In genomic region chr17:16971458-16972338, GRCh38 we compare ENCODE assay signal across 15 cellular contexts. TPM values are rescaled to one million over a fixed set of nuclear protein-coding genes. Genes with fewer than 3 reads are reported as not detected.
DNase-seq lines count a peak whose midpoint lies in the region; ATAC-seq, FAIRE-seq and TF ChIP-seq lines count a peak whose summit lies in the region.
"Had no signal": no experiment of that assay in that cellular context is flagged by ENCODE, and none has a peak within 500 bp of the region (broad histone marks: within the 10 kb centered on the region; RNA-seq: fewer than 3 reads in every experiment).

TSS of gene TNFRSF13B (minus strand) at chr17:16972118. CDS start at chr17:16972075, 43 bp downstream.

- H2AFZ ChIP-seq in H9 (ENCODE audit: low read length) (no peak within 1 kb of the TSS), OCI-LY3 (ENCODE audit: low read depth, low read length) (no peak within 1 kb of the TSS)
- H2AFZ ChIP-seq: PC-9 had no signal

- H3K4me1 Mint-ChIP-seq in activated CD8-positive, alpha-beta memory T cell treated with anti-CD3 and anti-CD28 coated beads, Interleukin-2, amount 10 ng/mL, durations not matched to agents 7 days and 5 days = peaks cover 12% of the 10 kb centered on the region
- H3K4me1 Mint-ChIP-seq in H9 = peaks cover 6 to 16% of the 10 kb centered on the region in 2 experiments
- H3K4me1 Mint-ChIP-seq in stimulated activated memory B cell treated with anti-CD40 and anti-IgM and Interleukin-4, amounts not matched to agents 10 μg/mL and 1 μg/mL and 100 μg/mL, for 72 hours = peaks cover 87% of the 10 kb centered on the region

- H3K4ac ChIP-seq in H9 (ENCODE audit: low read depth, low read length) = no peak within 1 kb of the TSS

- no peak for TF ChIP-seq CTCF in H9 (conservative IDR thresholded peaks at IDR 0.05)
- TF ChIP-seq CTCF in OCI-LY3 (IDR thresholded peaks at IDR 0.05; ENCODE audit: low read depth, low read length) = no peak
- no peak for TF ChIP-seq CTCF in omental fat pad (IDR thresholded peaks at IDR 0.05)
- no peak for TF ChIP-seq CTCF in kidney (IDR thresholded peaks at IDR 0.05; ENCODE audit: borderline replicate concordance, extremely low read depth, insufficient read depth)

- H3T11ph ChIP-seq in H9 (ENCODE audit: low read length) = no peak within 1 kb of the TSS

- no peak within 1 kb of the TSS for H2BK120ac ChIP-seq in H9 (ENCODE audit: low read depth, low read length, poor library complexity, severe bottlenecking)

- no peaks in the 10 kb centered on the region for H3K27me3 ChIP-seq in H9 (ENCODE audit: insufficient read depth, low read length)
- H3K27me3 ChIP-seq in OCI-LY3 (ENCODE audit: low read depth, low read length) = no peaks in the 10 kb centered on the region
- H3K27me3 ChIP-seq: uterus had no signal

- DNase-seq in activated CD8-positive, alpha-beta memory T cell treated with anti-CD3 and anti-CD28 coated beads, Interleukin-2, amount 10 ng/mL, durations not matched to agents 7 days and 5 days = no peak
- DNase-seq in activated CD8-positive, alpha-beta memory T cell treated with anti-CD3 and anti-CD28 coated beads for 24 hours = no peak
- peak; percentile 27 for DNase-seq in H9
- no peak for DNase-seq in omental fat pad (ENCODE audit: low spot score)
- DNase-seq in NCI-H1436 treated with DMSO at 0.1 percent for 48 hours (lab: John Stamatoyannopoulos, UW) = no peak
- DNase-seq in kidney = no peak
- DNase-seq: 8988T; activated T-cell treated with anti-CD3 and anti-CD28 coated beads, Interleukin-2, amount 50 U/mL, for 48 hours; DMS53; NCI-H146; PC-9; uterus had no signal

- H3K18ac ChIP-seq in H9 (ENCODE audit: insufficient read length, low read depth, low read length) = no peak within 1 kb of the TSS

- FAIRE-seq in kidney (lab: Jason Lieb, UNC) = no peak
- FAIRE-seq: endothelial cell of umbilical vein had no signal

- H3K36me3 ChIP-seq in OCI-LY3 (replicated peaks; ENCODE audit: low read depth, low read length) (peaks cover 29% of the 10 kb centered on the region), kidney (ENCODE audit: control insufficient read depth in 1 of 2, insufficient read depth in 2 of 2, low read length in 2 of 2) (no peaks in the 10 kb centered on the region)
- H3K36me3 ChIP-seq: uterus had no signal

- H3K27ac Mint-ChIP-seq in activated CD8-positive, alpha-beta memory T cell treated with anti-CD3 and anti-CD28 coated beads, Interleukin-2, amount 10 ng/mL, durations not matched to agents 7 days and 5 days = peak within 1 kb of the TSS; percentile 2
- H3K27ac Mint-ChIP-seq in H9 = no peak within 1 kb of the TSS
- H3K27ac Mint-ChIP-seq in stimulated activated memory B cell treated with anti-CD40 and anti-IgM and Interleukin-4, amounts not matched to agents 10 μg/mL and 1 μg/mL and 100 μg/mL, for 72 hours = peak within 1 kb of the TSS; percentile 98

- H4K20me1 ChIP-seq in H9 (ENCODE audit: control insufficient read depth, insufficient read depth, insufficient read length) (no peaks in the 10 kb centered on the region), OCI-LY3 (ENCODE audit: insufficient read depth, low read length) (peaks cover 9% of the 10 kb centered on the region)

- H3K4me2 ChIP-seq in H9 (ENCODE audit: insufficient read depth, insufficient read length, low read length) (no peak within 1 kb of the TSS), OCI-LY3 (ENCODE audit: low read length) (peak within 1 kb of the TSS; percentile 99)
- H3K4me2 ChIP-seq: PC-9 had no signal

- no peak within 1 kb of the TSS for H3K56ac ChIP-seq in H9 (ENCODE audit: insufficient read length, low read depth, low read length)

- no peak within 1 kb of the TSS for H4K91ac ChIP-seq in H9 (ENCODE audit: insufficient read length, low read depth, low read length)

- no peak within 1 kb of the TSS for H3K27ac ChIP-seq in H9 (ENCODE audit: insufficient read length, low read depth, low read length)
- H3K27ac ChIP-seq in OCI-LY3 (ENCODE audit: low read length) = peak within 1 kb of the TSS; percentile 99
- H3K27ac ChIP-seq in kidney (ENCODE audit: low read depth in 2 of 2, low read length in 2 of 2) = no peak within 1 kb of the TSS
- H3K27ac ChIP-seq: PC-9, uterus had no signal

- intact Hi-C loops in kidney (cut with DNase I) = no loop called here

- no peak for ATAC-seq in activated CD8-positive, alpha-beta memory T cell treated with anti-CD3 and anti-CD28 coated beads, Interleukin-2, amount 10 ng/mL, durations not matched to agents 7 days and 5 days
- peak; percentile 78 for ATAC-seq in stimulated activated memory B cell treated with anti-CD40 and anti-IgM and Interleukin-4, amounts not matched to agents 10 μg/mL and 1 μg/mL and 100 μg/mL, for 72 hours
- no peak for ATAC-seq in omental fat pad (ENCODE audit: low FRiP score)

- H2BK15ac ChIP-seq in H9 (ENCODE audit: low read depth, low read length) = no peak within 1 kb of the TSS

- no CpG with 5 or more reads among the region's 17 CpGs for WGBS in H9 (ENCODE audit: extremely low coverage, insufficient read length, low lambda C conversion rate)

- H2AK5ac ChIP-seq in H9 (ENCODE audit: insufficient read length, low read length) = no peak within 1 kb of the TSS

- H3K9me3 ChIP-seq in H9 (ENCODE audit: control insufficient read depth, low read depth, low read length) (no peaks in the 10 kb centered on the region), OCI-LY3 (ENCODE audit: insufficient read depth, low read length) (no peaks in the 10 kb centered on the region), kidney (ENCODE audit: control insufficient read depth in 1 of 2, low read length in 2 of 2) (no peaks in the 10 kb centered on the region)
- H3K9me3 ChIP-seq: uterus had no signal

- H3K4me3 ChIP-seq in OCI-LY3 (ENCODE audit: low read length) (peak within 1 kb of the TSS; percentile 89), kidney (ENCODE audit: low read length in 2 of 2) (no peak within 1 kb of the TSS)
- H3K4me3 ChIP-seq: PC-9, uterus had no signal

- H3K9me3 Mint-ChIP-seq in activated CD8-positive, alpha-beta memory T cell treated with anti-CD3 and anti-CD28 coated beads, Interleukin-2, amount 10 ng/mL, durations not matched to agents 7 days and 5 days (ENCODE audit: low read depth) = no peaks in the 10 kb centered on the region
- H3K9me3 Mint-ChIP-seq in H9 = no peaks in the 10 kb centered on the region; a peak in 1 of 5 replicates
- no peaks in the 10 kb centered on the region for H3K9me3 Mint-ChIP-seq in stimulated activated memory B cell treated with anti-CD40 and anti-IgM and Interleukin-4, amounts not matched to agents 10 μg/mL and 1 μg/mL and 100 μg/mL, for 72 hours

- H4K5ac ChIP-seq in H9 (ENCODE audit: insufficient read length, low read depth, low read length) = no peak within 1 kb of the TSS

- no peak within 1 kb of the TSS for H3K14ac ChIP-seq in H9 (ENCODE audit: insufficient read depth, low read length)

- H3K23ac ChIP-seq in H9 (ENCODE audit: insufficient read length, low read depth, low read length) = no peak within 1 kb of the TSS

- H3K79me2 ChIP-seq in H9 (ENCODE audit: insufficient read depth, low read length) (no peaks in the 10 kb centered on the region), OCI-LY3 (ENCODE audit: low read length) (peaks cover 59% of the 10 kb centered on the region)

- H4K8ac ChIP-seq in H9 (replicated peaks; ENCODE audit: insufficient read length, low read depth, low read length) = no peak within 1 kb of the TSS

- no peaks in the 10 kb centered on the region for H3K79me1 ChIP-seq in H9 (ENCODE audit: insufficient read depth, low read depth, low read length, poor library complexity, severe bottlenecking)

- no peak within 1 kb of the TSS for H2BK20ac ChIP-seq in H9 (ENCODE audit: low read depth, low read length, poor library complexity, severe bottlenecking)

- no peak within 1 kb of the TSS for H3K4me3 Mint-ChIP-seq in activated CD8-positive, alpha-beta memory T cell treated with anti-CD3 and anti-CD28 coated beads, Interleukin-2, amount 10 ng/mL, durations not matched to agents 7 days and 5 days
- no peak within 1 kb of the TSS for H3K4me3 Mint-ChIP-seq in H9
- H3K4me3 Mint-ChIP-seq in stimulated activated memory B cell treated with anti-CD40 and anti-IgM and Interleukin-4, amounts not matched to agents 10 μg/mL and 1 μg/mL and 100 μg/mL, for 72 hours = peak within 1 kb of the TSS; percentile 92

- no peak within 1 kb of the TSS for H2BK5ac ChIP-seq in H9 (ENCODE audit: insufficient read length, low read length)

- H3K27me3 Mint-ChIP-seq in activated CD8-positive, alpha-beta memory T cell treated with anti-CD3 and anti-CD28 coated beads, Interleukin-2, amount 10 ng/mL, durations not matched to agents 7 days and 5 days = peaks cover 17% of the 10 kb centered on the region
- H3K27me3 Mint-ChIP-seq in H9 (ENCODE audit: low read depth) = no peaks in the 10 kb centered on the region; the same call in none of the 2 replicates
- H3K27me3 Mint-ChIP-seq in stimulated activated memory B cell treated with anti-CD40 and anti-IgM and Interleukin-4, amounts not matched to agents 10 μg/mL and 1 μg/mL and 100 μg/mL, for 72 hours = no peaks in the 10 kb centered on the region

- no peak within 1 kb of the TSS for H2BK12ac ChIP-seq in H9 (ENCODE audit: insufficient read length, low read depth, low read length)

- no peak within 1 kb of the TSS for H3K9ac ChIP-seq in H9 (ENCODE audit: extremely low read depth, insufficient read length, low read length)
- H3K9ac ChIP-seq in OCI-LY3 (ENCODE audit: low read length) = peak within 1 kb of the TSS; percentile 99
- no peak within 1 kb of the TSS for H3K9ac ChIP-seq in kidney (ENCODE audit: low read length in 2 of 2)

- H3K4me1 ChIP-seq in H9 (ENCODE audit: insufficient read depth, low read length) (no peaks in the 10 kb centered on the region), OCI-LY3 (ENCODE audit: low read length) (peaks cover 58% of the 10 kb centered on the region), kidney (ENCODE audit: control insufficient read depth in 1 of 2, insufficient read depth in 1 of 2, low read depth in 1 of 2, low read length in 2 of 2) (no peaks in the 10 kb centered on the region)
- H3K4me1 ChIP-seq: uterus had no signal

- CTCF ChIA-PET in activated CD8-positive, alpha-beta memory T cell treated with anti-CD3 and anti-CD28 coated beads, Interleukin-2, amount 10 ng/mL, durations not matched to agents 7 days and 5 days (lab: Charles Lee) = no interaction called here

- no peaks in the 10 kb centered on the region for H3K36me3 Mint-ChIP-seq in activated CD8-positive, alpha-beta memory T cell treated with anti-CD3 and anti-CD28 coated beads, Interleukin-2, amount 10 ng/mL, durations not matched to agents 7 days and 5 days
- H3K36me3 Mint-ChIP-seq in H9 (ENCODE audit: insufficient read depth in 1 of 3, low read depth in 3 of 3) = no peaks in the 10 kb centered on the region
- peaks cover 16% of the 10 kb centered on the region for H3K36me3 Mint-ChIP-seq in stimulated activated memory B cell treated with anti-CD40 and anti-IgM and Interleukin-4, amounts not matched to agents 10 μg/mL and 1 μg/mL and 100 μg/mL, for 72 hours

- peaks cover 2% of the 10 kb centered on the region for H3K23me2 ChIP-seq in H9 (ENCODE audit: insufficient read length, low read depth, low read length, poor library complexity, severe bottlenecking)

RNA-seq across cellular contexts. Expression of gene TNFRSF13B, which starts in this region (rescaled TPM):
- total RNA-seq in activated CD8-positive, alpha-beta memory T cell treated with anti-CD3 and anti-CD28 coated beads, Interleukin-2, amount 10 ng/mL, durations not matched to agents 7 days and 5 days = not detected
- total RNA-seq in H9 (2021) = 0.11 and 0.28 TPM in 2 replicates
- under 1 TPM in 1 of 4 donors, not detected in 3; 0.48 TPM for total RNA-seq in omental fat pad
- total RNA-seq in kidney = 1.4 TPM
- polyA plus RNA-seq in kidney (ENCODE audit: insufficient read depth, low read depth, low replicate concordance) = not detected
- total RNA-seq: endothelial cell of umbilical vein, PC-9, uterus had no signal
- polyA plus RNA-seq: endothelial cell of umbilical vein had no signal

Comparison
In these comparisons a context has a peak if more than half of its experiments do, and no peak if none do; other contexts are left out.
1. Peak in DNase-seq in H9; RNA of the gene not detected or under 1 TPM.
2. H3K27ac Mint-ChIP-seq: peak in activated CD8-positive, alpha-beta memory T cell treated with anti-CD3 and anti-CD28 coated beads, Interleukin-2, amount 10 ng/mL, durations not matched to agents 7 days and 5 days (single experiment) and stimulated activated memory B cell treated with anti-CD40 and anti-IgM and Interleukin-4, amounts not matched to agents 10 μg/mL and 1 μg/mL and 100 μg/mL, for 72 hours (single experiment); none in H9 (0 of 3).